In the genomic region with DNA sequence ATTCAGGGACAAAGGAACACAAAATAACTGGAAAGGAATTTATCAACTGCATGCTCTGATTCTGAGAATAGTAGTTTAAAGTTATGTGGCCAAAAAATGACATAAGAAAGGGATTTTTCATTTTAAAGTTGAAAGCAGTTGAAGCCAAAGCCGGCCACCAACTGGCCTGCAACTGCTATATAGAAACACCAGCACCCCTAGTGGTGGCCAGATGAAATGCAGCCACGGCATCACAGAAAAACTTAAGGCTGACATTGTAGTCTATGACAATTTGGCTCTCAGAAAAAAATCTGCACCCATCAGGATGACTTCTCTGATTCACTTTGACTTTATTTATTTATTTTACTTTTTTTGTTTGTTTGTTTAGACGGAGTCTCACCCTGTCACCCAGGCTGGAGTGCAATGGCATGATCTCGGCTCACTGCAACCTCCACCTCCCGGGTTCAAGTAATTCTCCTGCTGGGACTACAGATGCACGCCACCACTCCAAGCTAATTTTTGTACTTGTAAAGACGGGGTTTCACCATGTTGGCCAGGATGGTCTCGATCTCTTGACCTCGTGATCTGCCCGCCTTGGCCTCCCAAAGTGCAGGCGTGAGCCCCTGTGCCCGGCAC, we compare ENCODE assay signal across 8 cellular contexts. TPM values are rescaled to one million over a fixed set of nuclear protein-coding genes. Genes with fewer than 3 reads are reported as not detected.
DNase-seq lines count a peak whose midpoint lies in the region; ATAC-seq and TF ChIP-seq lines count a peak whose summit lies in the region.

No MANE protein-coding gene starts in this region.

- intact Hi-C loops in left lung (cut with DNase I): no loop called here

- no peak overlapping the region for H3K27ac ChIP-seq in left lung

- no peaks in the 10 kb centered on the region for H3K27me3 ChIP-seq in left lung

- DNase-seq in A172 (ENCODE audit: low spot score) (peak; percentile 52), NCI-H2171 treated with DMSO at 0.1 percent for 48 hours (lab: John Stamatoyannopoulos, UW) (peak; percentile 57), cerebellum (ENCODE audit: low spot score) (peak; percentile 41), left lung (peak in 1 of 2 donors; percentile 42)
- peak; percentile 68 for DNase-seq in activated CD4-positive, CD25-positive, alpha-beta regulatory T cell treated with anti-CD3 and anti-CD28 coated beads, Interleukin-2, amount 50 U/mL, for 72 hours
- DNase-seq in stimulated activated CD4-positive, alpha-beta T cell treated with anti-CD3 and anti-CD28 coated beads, TNF-alpha, amount 100 ng/mL, for 4 hours (ENCODE audit: low read depth in 3 of 3): peak; percentile 18 to 26 (median 21)

- H3K4me1 ChIP-seq in left lung: no peaks in the 10 kb centered on the region

- H3K4me3 ChIP-seq in GM12875 (ENCODE audit: low read depth, low read length) (no peak overlapping the region), left lung (no peak overlapping the region)

- TF ChIP-seq CTCF in GM12875 (IDR thresholded peaks at IDR 0.05; ENCODE audit: borderline replicate concordance, insufficient read depth, low read depth, low read length): peak; percentile 87
- peak; percentile 89 to 96 for TF ChIP-seq CTCF in left lung (IDR thresholded peaks at IDR 0.05)

- peak; percentile 88 for ATAC-seq in HG02885 (IDR thresholded peaks at IDR 0.05; ENCODE audit: poor library complexity, unreplicated experiment)
- ATAC-seq in left lung: peak; percentile 87

- peaks cover 0 to 2% of the 10 kb centered on the region in 2 donors for H3K9me3 ChIP-seq in left lung

- peaks cover 0 to 7% of the 10 kb centered on the region in 2 donors for H3K36me3 ChIP-seq in left lung

RNA-seq across cellular contexts. Expression of a gene that starts 59.2 kb away (rescaled TPM):
- 11.2 and 13.8 TPM in 2 replicates for total RNA-seq in A172 (2014; rRNA removed; shearing (Covaris generic))
- total RNA-seq in cerebellum (6.3 TPM), left lung (1 to 10 TPM; 7.0 to 9.2 TPM)
